In the genomic region with DNA sequence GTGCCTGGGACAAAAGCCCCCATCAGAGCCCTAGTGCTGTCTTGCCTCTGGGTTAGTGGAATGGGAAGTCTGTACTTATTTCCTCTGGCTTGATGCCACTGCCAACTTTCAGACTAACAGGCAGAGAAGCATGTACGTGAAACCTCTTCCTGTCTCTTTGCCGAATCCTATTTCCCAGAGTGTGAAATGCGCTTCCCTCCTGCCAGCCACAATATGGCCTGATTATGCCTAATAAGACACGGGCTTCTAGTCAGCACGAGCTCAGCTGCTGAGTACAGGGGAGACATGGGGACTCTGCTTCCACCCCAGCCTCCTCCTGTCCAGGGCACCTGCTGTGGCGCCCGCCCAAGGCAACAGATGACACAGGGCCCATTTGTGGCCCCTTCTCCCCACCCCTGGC, we compare ENCODE assay signal across 17 cellular contexts.
"Had no signal": no experiment of that assay in that cellular context is flagged by ENCODE, and none has a peak within 500 bp of the region (broad histone marks: within the 10 kb centered on the region; RNA-seq: fewer than 3 reads in every experiment).

No MANE protein-coding gene starts in this region.

- H3K36me3 ChIP-seq: colonic mucosa, left ventricle myocardium inferior, neural progenitor cell, vagina had no signal

- H3K9ac ChIP-seq: neural progenitor cell had no signal

- DNase-seq: activated CD4-positive, alpha-beta T cell treated with anti-CD3 and anti-CD28 coated beads for 36 hours; activated CD4-positive, alpha-beta T cell treated with anti-CD3 and anti-CD28 coated beads, Interleukin-2, amount 50 U/mL, for 48 hours; activated gamma-delta T cell treated with Interleukin-2 at 50 U/mL for 16 hours; colonic mucosa; erythroblast; head of caudate nucleus; left ventricle myocardium inferior; mucosa of descending colon; naive thymus-derived CD4-positive, alpha-beta T cell; psoas muscle; right cardiac atrium; stimulated activated naive CD8-positive, alpha-beta T cell treated with anti-CD3 and anti-CD28 coated beads, Interleukin-15, Interleukin-2, amounts not matched to agents 100 U/mL and 50 U/mL, for 24 hours; trophoblast cell had no signal

- H3K4me3 ChIP-seq: colonic mucosa, left ventricle myocardium inferior, mucosa of descending colon, neural progenitor cell, psoas muscle, vagina had no signal

- H3K9me3 ChIP-seq: colonic mucosa, left ventricle myocardium inferior, mucosa of descending colon, psoas muscle, vagina had no signal

- ATAC-seq: activated CD4-positive, alpha-beta T cell treated with anti-CD3 and anti-CD28 coated beads for 36 hours; activated naive CD4-positive, alpha-beta T cell treated with anti-CD3 and anti-CD28 coated beads, Interleukin-2, amount 50 U/mL, for 72 hours; mucosa of descending colon; naive thymus-derived CD4-positive, alpha-beta T cell; psoas muscle; right cardiac atrium; stimulated activated naive CD8-positive, alpha-beta T cell treated with anti-CD3 and anti-CD28 coated beads, Interleukin-15, Interleukin-2, amounts not matched to agents 100 U/mL and 50 U/mL, for 24 hours; WTC11 had no signal

- H3K27me3 ChIP-seq: colonic mucosa, neural progenitor cell, vagina had no signal

- H3K4me2 ChIP-seq: neural progenitor cell had no signal

- H3K27ac ChIP-seq: colonic mucosa, left ventricle myocardium inferior, neural progenitor cell, psoas muscle, vagina had no signal

- H3K4me1 ChIP-seq: colonic mucosa, vagina had no signal
